7 cellular contexts compared by ENCODE assay signal in the genomic region with DNA sequence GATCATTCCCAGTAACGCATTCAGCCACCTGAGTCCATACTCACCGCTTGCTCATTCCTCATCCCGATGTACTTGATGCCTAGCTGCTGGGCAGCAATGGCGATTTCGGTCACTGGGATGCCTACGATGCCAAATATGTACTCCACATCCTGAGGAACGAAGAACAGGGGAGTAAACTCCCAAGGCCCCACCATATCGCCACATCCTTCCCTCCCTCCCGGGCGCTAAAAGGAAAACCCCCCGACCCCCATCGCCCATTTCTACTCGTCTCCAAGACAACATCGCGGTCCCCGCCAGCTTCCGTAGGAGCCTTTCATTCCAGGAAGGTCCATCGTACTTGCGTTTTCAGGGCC. TPM values are rescaled to one million over a fixed set of nuclear protein-coding genes. Genes with fewer than 3 reads are reported as not detected.
DNase-seq lines count a peak whose midpoint lies in the region; ATAC-seq lines count a peak whose summit lies in the region.

No MANE protein-coding gene starts in this region.

- H3K4me1 Mint-ChIP-seq in activated T-helper 2 cell treated with anti-CD3 and anti-CD28 coated beads, Interferon-gamma antibody, Interleukin-2, Interleukin-4, amounts not matched to agents 10 μg/mL and 5 μg/mL and 100 μg/mL, durations not matched to agents 14 hours and 24 hours and 36 hours (ENCODE audit: low read depth) = peaks cover 30% of the 10 kb centered on the region

- peak overlapping the region; percentile 99 for H3K4me3 ChIP-seq in iPS-18c (ENCODE audit: insufficient read depth, low read depth, low read length)
- H3K4me3 ChIP-seq in stomach smooth muscle (ENCODE audit: low read length in 2 of 2) = peak overlapping the region; percentile 75 to 100

- peaks cover 6 to 11% of the 10 kb centered on the region in 2 donors for H3K36me3 ChIP-seq in stomach smooth muscle (ENCODE audit: control insufficient read depth in 2 of 2, insufficient read depth in 2 of 2, low read length in 2 of 2)

- ATAC-seq in GM19372 (IDR thresholded peaks at IDR 0.05; ENCODE audit: low read depth, unreplicated experiment) = peak; percentile 7
- peak; percentile 3 for ATAC-seq in HG03066 (IDR thresholded peaks at IDR 0.05; ENCODE audit: low read depth, unreplicated experiment)

- no peaks in the 10 kb centered on the region for H3K27me3 ChIP-seq in stomach smooth muscle (ENCODE audit: control insufficient read depth in 1 of 2, insufficient read depth in 2 of 2, low read length in 2 of 2)

- no peak for DNase-seq in activated T-helper 2 cell treated with anti-CD3 and anti-CD28 coated beads, Interferon-gamma antibody, Interleukin-2, Interleukin-4, amounts not matched to agents 10 μg/mL and 5 μg/mL and 100 μg/mL, durations not matched to agents 14 hours and 24 hours and 36 hours (ENCODE audit: low spot score)
- no peak for DNase-seq in stimulated activated naive CD4-positive, alpha-beta T cell (lab: John Stamatoyannopoulos, UW)
- DNase-seq in Ammon's horn (ENCODE audit: low spot score) = no peak

- H3K9me3 Mint-ChIP-seq in activated T-helper 2 cell treated with anti-CD3 and anti-CD28 coated beads, Interferon-gamma antibody, Interleukin-2, Interleukin-4, amounts not matched to agents 10 μg/mL and 5 μg/mL and 100 μg/mL, durations not matched to agents 14 hours and 24 hours and 36 hours = peaks cover 15% of the 10 kb centered on the region

- peaks cover 57% of the 10 kb centered on the region for H3K36me3 Mint-ChIP-seq in activated T-helper 2 cell treated with anti-CD3 and anti-CD28 coated beads, Interferon-gamma antibody, Interleukin-2, Interleukin-4, amounts not matched to agents 10 μg/mL and 5 μg/mL and 100 μg/mL, durations not matched to agents 14 hours and 24 hours and 36 hours (ENCODE audit: low read depth)

- H3K9me3 ChIP-seq in iPS-18c (ENCODE audit: control insufficient read depth, insufficient read depth, low read length) (peaks cover 2% of the 10 kb centered on the region), stomach smooth muscle (ENCODE audit: control insufficient read depth in 2 of 2, low read length in 2 of 2) (no peaks in the 10 kb centered on the region)

- H3K27ac Mint-ChIP-seq in activated T-helper 2 cell treated with anti-CD3 and anti-CD28 coated beads, Interferon-gamma antibody, Interleukin-2, Interleukin-4, amounts not matched to agents 10 μg/mL and 5 μg/mL and 100 μg/mL, durations not matched to agents 14 hours and 24 hours and 36 hours = peak overlapping the region; percentile 99

- H3K27ac ChIP-seq in stomach smooth muscle (ENCODE audit: low read length) = peak overlapping the region; percentile 84

- peak overlapping the region; percentile 100 for H3K4me3 Mint-ChIP-seq in activated T-helper 2 cell treated with anti-CD3 and anti-CD28 coated beads, Interferon-gamma antibody, Interleukin-2, Interleukin-4, amounts not matched to agents 10 μg/mL and 5 μg/mL and 100 μg/mL, durations not matched to agents 14 hours and 24 hours and 36 hours (ENCODE audit: low read depth)

- intact Hi-C loops in activated T-helper 2 cell treated with anti-CD3 and anti-CD28 coated beads, Interferon-gamma antibody, Interleukin-2, Interleukin-4, amounts not matched to agents 10 μg/mL and 5 μg/mL and 100 μg/mL, durations not matched to agents 14 hours and 24 hours and 36 hours (cut with micrococcal nuclease) = loop anchor here (1.0 to 2.0 kb wide), 4 partner anchors 36 to 653 kb away; no protein-coding TSS in a partner anchor

- H3K27me3 Mint-ChIP-seq in activated T-helper 2 cell treated with anti-CD3 and anti-CD28 coated beads, Interferon-gamma antibody, Interleukin-2, Interleukin-4, amounts not matched to agents 10 μg/mL and 5 μg/mL and 100 μg/mL, durations not matched to agents 14 hours and 24 hours and 36 hours (ENCODE audit: low read depth) = no peaks in the 10 kb centered on the region

- H3K9ac ChIP-seq in stomach smooth muscle (ENCODE audit: low read length in 2 of 2) = peak overlapping the region; percentile 74 to 96

- H3K4me1 ChIP-seq in stomach smooth muscle (ENCODE audit: control insufficient read depth, insufficient read depth, low read length) = peaks cover 22% of the 10 kb centered on the region

RNA-seq across cellular contexts. Expression of a gene that starts 0.3 kb away (rescaled TPM):
- 22.8 TPM in 2 replicates for total RNA-seq in activated T-helper 2 cell treated with anti-CD3 and anti-CD28 coated beads, Interferon-gamma antibody, Interleukin-2, Interleukin-4, amounts not matched to agents 10 μg/mL and 5 μg/mL and 100 μg/mL, durations not matched to agents 14 hours and 24 hours and 36 hours

RNA-seq across cellular contexts. Expression of a gene that starts 0.5 kb away (rescaled TPM):
- 3.9 and 4.8 TPM in 2 replicates for total RNA-seq in activated T-helper 2 cell treated with anti-CD3 and anti-CD28 coated beads, Interferon-gamma antibody, Interleukin-2, Interleukin-4, amounts not matched to agents 10 μg/mL and 5 μg/mL and 100 μg/mL, durations not matched to agents 14 hours and 24 hours and 36 hours
